23 cellular contexts compared by ENCODE assay signal in genomic region chr7:147405621-147406020, GRCh38.
"Had no signal": no experiment of that assay in that cellular context is flagged by ENCODE, and none has a peak within 500 bp of the region (broad histone marks: within the 10 kb centered on the region; RNA-seq: fewer than 3 reads in every experiment).

No MANE protein-coding gene starts in this region.

- DNase-seq: colonic mucosa; cortex of kidney; effector CD8-positive, alpha-beta T cell; effector memory CD8-positive, alpha-beta T cell; endodermal cell; erythroblast; esophagus squamous epithelium; foreskin fibroblast; foreskin melanocyte; gastrocnemius medialis; glutamatergic neuron; head of caudate nucleus; heart right ventricle; hippocampal formation; left cardiac atrium; left lung; left ventricle myocardium superior; lower lobe of right lung; mesenchymal stem cell; mucosa of descending colon; naive B cell had no signal

- H3K27ac ChIP-seq: colonic mucosa, epithelial cell of prostate, esophagus squamous epithelium, gastrocnemius medialis, heart right ventricle, left lung, lower lobe of right lung had no signal

- H3K9me3 ChIP-seq: colonic mucosa, esophagus squamous epithelium, gastrocnemius medialis, lower lobe of right lung had no signal

- H3K4me1 ChIP-seq: colonic mucosa, esophagus squamous epithelium, gastrocnemius medialis, heart right ventricle, lower lobe of right lung had no signal

- ATAC-seq: effector memory CD8-positive, alpha-beta T cell; esophagus mucosa; gastrocnemius medialis; heart right ventricle; left cardiac atrium; left lung; left ventricle myocardium superior; lower lobe of right lung; mucosa of descending colon had no signal

- H3K27me3 ChIP-seq: colonic mucosa, esophagus squamous epithelium, gastrocnemius medialis, heart right ventricle, left lung had no signal

- H3K4me3 ChIP-seq: colonic mucosa, esophagus squamous epithelium, gastrocnemius medialis, heart right ventricle, left lung, lower lobe of right lung, mucosa of descending colon had no signal

- H3K36me3 ChIP-seq: colonic mucosa, esophagus squamous epithelium, gastrocnemius medialis, heart right ventricle, left lung, lower lobe of right lung had no signal
